8 cellular contexts compared by ENCODE assay signal in the genomic region with DNA sequence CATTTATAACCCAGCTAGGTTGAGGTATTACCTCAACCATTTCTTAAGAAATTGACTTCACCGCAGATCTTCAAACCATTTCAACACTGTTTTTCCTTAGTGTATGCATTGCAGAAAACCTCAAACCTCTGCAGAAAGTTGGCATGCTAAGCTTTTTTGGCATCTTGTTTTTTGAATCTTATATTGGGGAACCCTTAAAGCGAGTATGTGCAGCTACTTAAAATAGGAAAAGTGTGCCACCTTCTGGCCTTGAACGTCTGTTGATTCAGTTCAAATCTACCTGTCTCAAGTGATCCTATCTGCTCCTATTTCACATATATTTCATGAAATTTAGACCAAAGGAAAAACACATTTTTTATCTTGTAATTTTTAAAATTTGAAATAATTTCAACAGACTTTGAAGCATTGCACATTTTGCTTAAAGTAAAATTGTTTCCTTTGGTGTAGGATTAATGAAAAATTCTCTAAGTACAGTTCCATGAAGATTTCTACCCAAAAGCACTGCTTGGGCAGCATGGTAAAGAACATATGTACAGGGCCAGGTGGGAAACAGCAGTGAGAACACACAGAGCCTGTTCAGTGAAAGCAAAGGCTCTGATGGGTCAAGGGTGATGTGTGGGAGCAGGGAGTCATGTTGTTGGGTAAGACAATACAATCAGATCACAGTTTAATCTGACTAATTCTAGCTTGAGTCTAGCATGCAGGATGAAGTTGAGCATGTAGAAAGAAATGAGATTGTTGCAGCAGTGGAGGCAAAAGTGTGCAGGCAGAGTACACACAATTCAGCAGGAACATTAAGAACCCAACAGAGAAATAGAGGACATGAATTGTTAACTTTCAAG. TPM values are rescaled to one million over a fixed set of nuclear protein-coding genes. Genes with fewer than 3 reads are reported as not detected.
DNase-seq lines count a peak whose midpoint lies in the region; ATAC-seq, FAIRE-seq and TF ChIP-seq lines count a peak whose summit lies in the region.

No MANE protein-coding gene starts in this region.

- TF ChIP-seq CTCF in CD14-positive monocyte (IDR thresholded peaks at IDR 0.05) = peak; percentile 68
- peak in 2 of 3 experiments; percentile 46 to 54 for TF ChIP-seq CTCF in keratinocyte (optimal IDR thresholded peaks at IDR 0.05 in 1 of 3, IDR thresholded peaks at IDR 0.05 in 1 of 3, conservative IDR thresholded peaks at IDR 0.05 in 1 of 3; ENCODE audit: extremely low read depth in 1 of 3, insufficient read depth in 2 of 3, low read length in 3 of 3)

- H3K36me3 ChIP-seq in keratinocyte (ENCODE audit: control insufficient read depth in 2 of 2, extremely low read depth in 1 of 2, insufficient read depth in 2 of 2, low read length in 2 of 2) = no peaks in the 10 kb centered on the region

- H3K4me1 ChIP-seq in keratinocyte (ENCODE audit: control insufficient read depth, extremely low read depth, insufficient read depth, low read length) = peaks cover 3% of the 10 kb centered on the region

- no peak overlapping the region for H3K4me2 ChIP-seq in keratinocyte (ENCODE audit: control insufficient read depth, extremely low read depth, insufficient read depth, low read depth, low read length)

- in situ Hi-C loops in SK-MEL-5 (cut with HindIII; ENCODE audit: low pct_unique_long_range_greater_than_20kb, low sequenced_read_pairs) = no loop called here
- in situ Hi-C loops in T47D (cut with HindIII; ENCODE audit: low pct_unique_long_range_greater_than_20kb, low sequenced_read_pairs) = no loop called here

- intact Hi-C loops in CD14-positive monocyte (cut with micrococcal nuclease) = loop anchor here (2.0 to 10.0 kb wide), 3 partner anchors 79 to 131 kb away; a partner anchor contains a TSS

- no peak overlapping the region for H3K27ac ChIP-seq in keratinocyte (ENCODE audit: control insufficient read depth, insufficient read depth, low read length)

- H3K27me3 Mint-ChIP-seq in CD14-positive monocyte (ENCODE audit: low read depth in 3 of 3) = peaks cover 0 to 2% (median 1%) of the 10 kb centered on the region in 3 donors

- H3K9me3 Mint-ChIP-seq in CD14-positive monocyte = peaks cover 1 to 10% (median 7%) of the 10 kb centered on the region in 7 donors

- no peaks in the 10 kb centered on the region for H3K9me3 ChIP-seq in keratinocyte (ENCODE audit: control insufficient read depth, low read depth, low read length)

- no peak overlapping the region for H3K9ac ChIP-seq in keratinocyte (ENCODE audit: control insufficient read depth, extremely low read depth, insufficient read depth, low read length)

- DNase-seq in CD14-positive monocyte (ENCODE audit: low spot score) = no peak
- peak; percentile 65 for DNase-seq in MV-4-11 (lab: John Stamatoyannopoulos, UW)
- DNase-seq in SK-MEL-5 (ENCODE audit: low read depth, low spot score) = peak; percentile 68
- DNase-seq in T47D (ENCODE audit: low read depth in 1 of 2, low spot score in 1 of 2) = peak; percentile 67 to 68
- DNase-seq in keratinocyte (ENCODE audit: low read depth, low spot score) = peak; percentile 15
- DNase-seq in stimulated activated CD8-positive, alpha-beta memory T cell treated with anti-CD3 and anti-CD28 coated beads, Interleukin-15, amount 100 ng/mL, for 1 hour (ENCODE audit: low read depth) = peak; percentile 27

- dilution Hi-C loops in keratinocyte (cut with MboI; ENCODE audit: extremely low pct_ligation_motif_present, low sequenced_read_pairs) = no loop called here

- H3K9me1 ChIP-seq in keratinocyte (ENCODE audit: control insufficient read depth, extremely low read depth, insufficient read depth, low read length) = no peaks in the 10 kb centered on the region

- no peak overlapping the region for H3K4me3 ChIP-seq in keratinocyte (ENCODE audit: control insufficient read depth in 2 of 3, extremely low read depth in 1 of 3, insufficient read depth in 2 of 3, low read depth in 1 of 3, low read length in 3 of 3)

- peak; percentile 67 for ATAC-seq in GM18861 (IDR thresholded peaks at IDR 0.05; ENCODE audit: unreplicated experiment)
- ATAC-seq in GM21717 (IDR thresholded peaks at IDR 0.05; ENCODE audit: unreplicated experiment) = no peak

- peak overlapping the region in 1 of 7 donors; percentile 20 for H3K27ac Mint-ChIP-seq in CD14-positive monocyte

- H3K27me3 ChIP-seq in keratinocyte (ENCODE audit: control insufficient read depth, extremely low read depth, insufficient read depth, low read length) = no peaks in the 10 kb centered on the region

- peaks cover 7 to 13% of the 10 kb centered on the region in 2 donors for H3K36me3 Mint-ChIP-seq in CD14-positive monocyte

- peak; percentile 44 for FAIRE-seq in keratinocyte (lab: Jason Lieb, UNC)

- no peaks in the 10 kb centered on the region for H4K20me1 ChIP-seq in keratinocyte (ENCODE audit: control insufficient read depth, extremely low read depth, insufficient read depth, low read length)

- no peaks in the 10 kb centered on the region for H3K79me2 ChIP-seq in keratinocyte (ENCODE audit: control insufficient read depth, insufficient read depth, low read length)

- H3K4me1 Mint-ChIP-seq in CD14-positive monocyte = peaks cover 51% of the 10 kb centered on the region

- no peak overlapping the region for H2AFZ ChIP-seq in keratinocyte (ENCODE audit: control insufficient read depth, low read length)

- no peak overlapping the region for H3K4me3 Mint-ChIP-seq in CD14-positive monocyte

RNA-seq across cellular contexts. Expression of a gene that starts 17.2 kb away (rescaled TPM):
- polyA plus RNA-seq in CD14-positive monocyte = 10 to 100 TPM; 13.4 to 14.5 TPM
- not detected in 2 replicates for total RNA-seq in SK-MEL-5 (2014; rRNA removed; shearing (Covaris generic))
- polyA plus RNA-seq in SK-MEL-5 (2015; cell fraction: cytosol; rRNA removed) = 0.19 TPM in 2 replicates
- not detected in 2 replicates for polyA plus RNA-seq in SK-MEL-5 (2015; cell fraction: nucleus; rRNA removed)
- polyA plus RNA-seq in keratinocyte = 1.2 to 1.7 TPM (median 1.6 TPM) in 3 replicates
- polyA plus RNA-seq in keratinocyte (2011; ENCODE audit: low read depth) = 0.20 TPM
- polyA plus RNA-seq in keratinocyte (2011; cell fraction: cytosol; rRNA removed) = 1.2 and 1.9 TPM in 2 replicates
- 1.2 and 1.7 TPM in 2 replicates for polyA plus RNA-seq in keratinocyte (2011; cell fraction: nucleus; rRNA removed)
- polyA plus RNA-seq in keratinocyte (2012; ENCODE audit: low replicate concordance) = 0.80 and 0.92 TPM in 2 replicates
- 0.29 to 1.1 TPM (median 1.1 TPM) in 3 replicates for polyA minus RNA-seq in keratinocyte
- polyA minus RNA-seq in keratinocyte (2011; cell fraction: cytosol; rRNA and poly(A)+ RNA removed) = 1.5 TPM
- 0.93 TPM in 1 of 2 replicates, not detected in the other for polyA minus RNA-seq in keratinocyte (2011; cell fraction: nucleus; rRNA and poly(A)+ RNA removed)

RNA-seq across cellular contexts. Expression of a gene that starts 48.4 kb away (rescaled TPM):
- polyA plus RNA-seq in CD14-positive monocyte = 1 to 10 TPM; 4.9 to 8.3 TPM
- 12.9 and 15.6 TPM in 2 replicates for total RNA-seq in SK-MEL-5 (2014; rRNA removed; shearing (Covaris generic))
- polyA plus RNA-seq in SK-MEL-5 (2015; cell fraction: cytosol; rRNA removed) = 14.2 and 15.3 TPM in 2 replicates
- 244 and 263 TPM in 2 replicates for polyA plus RNA-seq in SK-MEL-5 (2015; cell fraction: nucleus; rRNA removed)
- 21.7 to 41.0 TPM (median 25.6 TPM) in 3 replicates for polyA plus RNA-seq in keratinocyte
- 64.6 TPM for polyA plus RNA-seq in keratinocyte (2011; ENCODE audit: low read depth)
- 7.6 and 11.4 TPM in 2 replicates for polyA plus RNA-seq in keratinocyte (2011; cell fraction: cytosol; rRNA removed)
- 35.4 and 63.0 TPM in 2 replicates for polyA plus RNA-seq in keratinocyte (2011; cell fraction: nucleus; rRNA removed)
- polyA plus RNA-seq in keratinocyte (2012; ENCODE audit: low replicate concordance) = 25.1 and 25.5 TPM in 2 replicates
- 8.0 to 18.2 TPM (median 8.2 TPM) in 3 replicates for polyA minus RNA-seq in keratinocyte
- 11.3 TPM for polyA minus RNA-seq in keratinocyte (2011; cell fraction: cytosol; rRNA and poly(A)+ RNA removed)
- 23.4 and 24.2 TPM in 2 replicates for polyA minus RNA-seq in keratinocyte (2011; cell fraction: nucleus; rRNA and poly(A)+ RNA removed)
